In genomic region chr4:173013232-173013932, GRCh38 we compare ENCODE assay signal across 8 cellular contexts.
DNase-seq lines count a peak whose midpoint lies in the region; ATAC-seq, FAIRE-seq and TF ChIP-seq lines count a peak whose summit lies in the region.

No MANE protein-coding gene starts in this region.

- H3K4me2 ChIP-seq in keratinocyte (ENCODE audit: control insufficient read depth, extremely low read depth, insufficient read depth, low read depth, low read length), result peak overlapping the region; percentile 31

- H3K4me1 Mint-ChIP-seq in T-helper 17 cell (peaks cover 5% of the 10 kb centered on the region), brain (peaks cover 26% of the 10 kb centered on the region)

- no peak overlapping the region for H3K27ac Mint-ChIP-seq in T-helper 17 cell
- H3K27ac Mint-ChIP-seq in brain, result peak overlapping the region in 2 of 5 experiments; percentile 25 to 64

- no peaks in the 10 kb centered on the region for H3K27me3 ChIP-seq in keratinocyte (ENCODE audit: control insufficient read depth, extremely low read depth, insufficient read depth, low read length)

- peaks cover 9% of the 10 kb centered on the region for H3K4me1 ChIP-seq in keratinocyte (ENCODE audit: control insufficient read depth, extremely low read depth, insufficient read depth, low read length)

- H3K4me3 Mint-ChIP-seq in T-helper 17 cell, result no peak overlapping the region
- H3K4me3 Mint-ChIP-seq in brain, result peak overlapping the region in 1 of 5 experiments; percentile 0

- FAIRE-seq in GM18507 (lab: Jason Lieb, UNC) (peak; percentile 77), keratinocyte (lab: Jason Lieb, UNC) (peak; percentile 26)

- ATAC-seq in T-helper 17 cell, result peak; percentile 59

- no peaks in the 10 kb centered on the region for H4K20me1 ChIP-seq in keratinocyte (ENCODE audit: control insufficient read depth, extremely low read depth, insufficient read depth, low read length)

- peaks cover 7% of the 10 kb centered on the region for H3K27me3 Mint-ChIP-seq in T-helper 17 cell
- peaks cover 2% of the 10 kb centered on the region for H3K27me3 Mint-ChIP-seq in brain

- H2AFZ ChIP-seq in keratinocyte (ENCODE audit: control insufficient read depth, low read length), result no peak overlapping the region

- no peak overlapping the region for H3K4me3 ChIP-seq in keratinocyte (ENCODE audit: control insufficient read depth in 2 of 3, extremely low read depth in 1 of 3, insufficient read depth in 2 of 3, low read depth in 1 of 3, low read length in 3 of 3)

- DNase-seq in AG08396 (ENCODE audit: low spot score) (peak; percentile 31), GM18507 (ENCODE audit: extremely low spot score, insufficient read length, low read depth) (peak; percentile 28), KG1 (lab: John Stamatoyannopoulos, UW) (peak; percentile 4), T-helper 17 cell (peak in 2 of 3 donors; percentile 20 to 32), keratinocyte (ENCODE audit: low read depth, low spot score) (no peak), NCI-H2081 treated with DMSO at 0.1 percent for 48 hours (lab: John Stamatoyannopoulos, UW) (no peak)
- DNase-seq in stimulated activated CD4-positive, alpha-beta T cell treated with anti-CD3 and anti-CD28 coated beads, Interleukin-4, amount 100 ng/mL, for 4 hours, result peak; percentile 25 to 34

- peaks cover 0 to 5% (median 0%) of the 10 kb centered on the region in 5 experiments for H3K9me3 Mint-ChIP-seq in brain

- H3K9me3 ChIP-seq in T-helper 17 cell (ENCODE audit: control insufficient read depth, low read length, poor library complexity, severe bottlenecking) (no peaks in the 10 kb centered on the region), keratinocyte (ENCODE audit: control insufficient read depth, low read depth, low read length) (no peaks in the 10 kb centered on the region)

- no peaks in the 10 kb centered on the region for H3K9me1 ChIP-seq in keratinocyte (ENCODE audit: control insufficient read depth, extremely low read depth, insufficient read depth, low read length)

- no peak overlapping the region for H3K9ac ChIP-seq in keratinocyte (ENCODE audit: control insufficient read depth, extremely low read depth, insufficient read depth, low read length)

- dilution Hi-C loops in keratinocyte (cut with MboI; ENCODE audit: extremely low pct_ligation_motif_present, low sequenced_read_pairs), result no loop called here

- H3K27ac ChIP-seq in keratinocyte (ENCODE audit: control insufficient read depth, insufficient read depth, low read length), result no peak overlapping the region

- peaks cover 5% of the 10 kb centered on the region for H3K36me3 Mint-ChIP-seq in T-helper 17 cell (ENCODE audit: low read depth)
- no peaks in the 10 kb centered on the region for H3K36me3 Mint-ChIP-seq in brain

- H3K79me2 ChIP-seq in keratinocyte (ENCODE audit: control insufficient read depth, insufficient read depth, low read length), result no peaks in the 10 kb centered on the region

- peak; percentile 81 to 87 for TF ChIP-seq CTCF in brain (conservative IDR thresholded peaks at IDR 0.05)
- TF ChIP-seq CTCF in keratinocyte (optimal IDR thresholded peaks at IDR 0.05 in 1 of 3, IDR thresholded peaks at IDR 0.05 in 1 of 3, conservative IDR thresholded peaks at IDR 0.05 in 1 of 3; ENCODE audit: extremely low read depth in 1 of 3, insufficient read depth in 2 of 3, low read length in 3 of 3), result peak; percentile 37 to 52 (median 51)

- H3K36me3 ChIP-seq in keratinocyte (ENCODE audit: control insufficient read depth in 2 of 2, extremely low read depth in 1 of 2, insufficient read depth in 2 of 2, low read length in 2 of 2), result no peaks in the 10 kb centered on the region

Comparison
In these comparisons a context has a peak if more than half of its experiments do, and no peak if none do; other contexts are left out.
1. DNase-seq: peak in AG08396 (single experiment), GM18507 (single experiment), KG1 (single experiment), T-helper 17 cell (2 of 3) and stimulated activated CD4-positive, alpha-beta T cell treated with anti-CD3 and anti-CD28 coated beads, Interleukin-4, amount 100 ng/mL, for 4 hours (2 of 2); none in keratinocyte (single experiment) and NCI-H2081 treated with DMSO at 0.1 percent for 48 hours (single experiment).